Comparison of ENCODE assay signal across 14 cellular contexts in the genomic region with DNA sequence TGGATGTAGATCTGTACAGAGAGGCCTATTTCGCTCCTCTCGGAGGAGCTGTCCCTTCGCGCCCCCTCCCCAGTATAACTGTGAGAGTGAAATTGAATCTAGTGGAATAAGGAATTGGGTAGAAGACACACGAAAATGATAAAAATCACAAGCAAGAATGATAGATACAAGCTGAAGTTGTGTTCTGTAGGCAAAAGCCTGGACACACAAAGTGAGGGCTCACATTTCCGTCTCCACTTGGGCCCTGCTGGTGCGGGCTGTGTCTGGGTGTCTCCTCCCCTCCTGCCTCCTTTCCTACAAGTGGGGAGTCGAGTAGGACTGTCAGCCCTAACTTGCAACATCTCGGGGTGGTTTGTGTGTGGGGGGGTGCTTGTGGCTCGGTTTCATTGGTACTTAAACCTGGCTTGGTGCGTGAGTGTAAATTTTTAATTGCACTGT. TPM values are rescaled to one million over a fixed set of nuclear protein-coding genes. Genes with fewer than 3 reads are reported as not detected.
A peak's percentile ranks its signal among the peaks of the same experiment; 100 is the strongest.
DNase-seq lines count a peak whose midpoint lies in the region; ATAC-seq, FAIRE-seq and TF ChIP-seq lines count a peak whose summit lies in the region.
"Had no signal": no experiment of that assay in that cellular context is flagged by ENCODE, and none has a peak within 500 bp of the region (broad histone marks: within the 10 kb centered on the region; RNA-seq: fewer than 3 reads in every experiment).

No MANE protein-coding gene starts in this region.

- H3T11ph ChIP-seq in H9 (ENCODE audit: low read length) = no peak overlapping the region

- H3K23ac ChIP-seq in H9 (ENCODE audit: insufficient read length, low read depth, low read length) = no peak overlapping the region

- peaks cover 74% of the 10 kb centered on the region for H3K27me3 ChIP-seq in H9 (ENCODE audit: insufficient read depth, low read length)
- H3K27me3 ChIP-seq in neural progenitor cell = peaks cover 100% of the 10 kb centered on the region
- H3K27me3 ChIP-seq in pancreas = peaks cover 19 to 82% (median 50%) of the 10 kb centered on the region in 4 donors

- WGBS in H9 (ENCODE audit: extremely low coverage, insufficient read length, low lambda C conversion rate) = no CpG with 5 or more reads among the region's 11 CpGs
- 22 to 28% methylated on average over 11 of the region's 11 CpGs for WGBS in pancreas, 2 donors

- CTCF ChIA-PET in activated CD4-positive, alpha-beta memory T cell treated with anti-CD3 and anti-CD28 coated beads, Interleukin-2, amount 10 ng/mL, durations not matched to agents 7 days and 5 days (lab: Charles Lee) = interaction anchor here (2.0 kb wide), 1 partner anchor 10 kb away, joined by 5 read pairs; no protein-coding TSS in a partner anchor
- CTCF ChIA-PET in activated CD4-positive, alpha-beta memory T cell treated with anti-CD3 and anti-CD28 coated beads for 36 hours (lab: Charles Lee) = interaction anchor here (1.0 to 1.6 kb wide), 2 partner anchors 932 to 933 kb away, joined by 4 read pairs; no protein-coding TSS in a partner anchor

- H3K9ac ChIP-seq in H9 (ENCODE audit: extremely low read depth, insufficient read length, low read length) = no peak overlapping the region
- no peak overlapping the region for H3K9ac ChIP-seq in neural progenitor cell
- H3K9ac ChIP-seq: BLaER1 treated with 17β-estradiol and CSF1 and Interleukin-3, amounts not matched to agents 10 nM and 100 nM had no signal

- H4K20me1 ChIP-seq in H9 (ENCODE audit: control insufficient read depth, insufficient read depth, insufficient read length) (no peaks in the 10 kb centered on the region), neural progenitor cell (ENCODE audit: low read depth) (peaks cover 77% of the 10 kb centered on the region)

- H3F3A ChIP-seq in neural progenitor cell (ENCODE audit: low read depth) = peaks cover 71% of the 10 kb centered on the region

- no peak overlapping the region for H3K4ac ChIP-seq in H9 (ENCODE audit: low read depth, low read length)

- no peaks in the 10 kb centered on the region for H3K79me2 ChIP-seq in H9 (ENCODE audit: insufficient read depth, low read length)
- no peaks in the 10 kb centered on the region for H3K79me2 ChIP-seq in neural progenitor cell (ENCODE audit: low read depth)

- H3K27ac ChIP-seq in H9 (ENCODE audit: insufficient read length, low read depth, low read length) (no peak overlapping the region), neural progenitor cell (no peak overlapping the region), pancreas (no peak overlapping the region)
- H3K27ac ChIP-seq: adrenal gland; BLaER1 treated with 17β-estradiol and CSF1 and Interleukin-3, amounts not matched to agents 10 nM and 100 nM had no signal

- H3K4me3 Mint-ChIP-seq in activated CD4-positive, alpha-beta memory T cell treated with anti-CD3 and anti-CD28 coated beads, Interleukin-2, amount 10 ng/mL, durations not matched to agents 7 days and 5 days = no peak overlapping the region
- no peak overlapping the region for H3K4me3 Mint-ChIP-seq in activated CD4-positive, alpha-beta memory T cell treated with anti-CD3 and anti-CD28 coated beads for 36 hours
- H3K4me3 Mint-ChIP-seq in H9 = peak overlapping the region in 1 of 2 experiments; percentile 76; a peak in 3 of 5 replicates
- H3K4me3 Mint-ChIP-seq in brain = peak overlapping the region; percentile 66 to 84 (median 75)
- H3K4me3 Mint-ChIP-seq in neural progenitor cell = peak overlapping the region; percentile 81

- peak overlapping the region; percentile 37 for H3K4me3 ChIP-seq in neural progenitor cell
- H3K4me3 ChIP-seq in pancreas = no peak overlapping the region
- H3K4me3 ChIP-seq: adrenal gland had no signal

- no peak for DNase-seq in activated CD4-positive, alpha-beta memory T cell treated with anti-CD3 and anti-CD28 coated beads, Interleukin-2, amount 10 ng/mL, durations not matched to agents 7 days and 5 days
- DNase-seq in activated CD4-positive, alpha-beta memory T cell treated with anti-CD3 and anti-CD28 coated beads for 36 hours = no peak
- DNase-seq in H9 (peak; percentile 59), neural progenitor cell (ENCODE audit: low spot score) (peak; percentile 52), 8988T (no peak), putamen (ENCODE audit: low spot score) (no peak), pancreas (no peak)
- DNase-seq: NCI-H146, PC-3 had no signal

- H2BK5ac ChIP-seq in H9 (ENCODE audit: insufficient read length, low read length) = no peak overlapping the region

- H3K18ac ChIP-seq in H9 (ENCODE audit: insufficient read length, low read depth, low read length) = no peak overlapping the region

- no peaks in the 10 kb centered on the region for H3K9me3 Mint-ChIP-seq in activated CD4-positive, alpha-beta memory T cell treated with anti-CD3 and anti-CD28 coated beads, Interleukin-2, amount 10 ng/mL, durations not matched to agents 7 days and 5 days
- no peaks in the 10 kb centered on the region for H3K9me3 Mint-ChIP-seq in activated CD4-positive, alpha-beta memory T cell treated with anti-CD3 and anti-CD28 coated beads for 36 hours
- H3K9me3 Mint-ChIP-seq in H9 (peaks cover 0 to 13% of the 10 kb centered on the region in 2 experiments; a peak in 1 of 5 replicates), brain (peaks cover 0 to 3% (median 0%) of the 10 kb centered on the region in 5 experiments), neural progenitor cell (no peaks in the 10 kb centered on the region)

- H3K36me3 ChIP-seq in neural progenitor cell (no peaks in the 10 kb centered on the region), pancreas (no peaks in the 10 kb centered on the region)
- H3K36me3 ChIP-seq: adrenal gland; BLaER1 treated with 17β-estradiol and CSF1 and Interleukin-3, amounts not matched to agents 10 nM and 100 nM had no signal

- no peak overlapping the region for H2BK15ac ChIP-seq in H9 (ENCODE audit: low read depth, low read length)

- peak overlapping the region; percentile 38 for H3K27ac Mint-ChIP-seq in activated CD4-positive, alpha-beta memory T cell treated with anti-CD3 and anti-CD28 coated beads, Interleukin-2, amount 10 ng/mL, durations not matched to agents 7 days and 5 days
- H3K27ac Mint-ChIP-seq in activated CD4-positive, alpha-beta memory T cell treated with anti-CD3 and anti-CD28 coated beads for 36 hours = no peak overlapping the region
- H3K27ac Mint-ChIP-seq in H9 = no peak overlapping the region
- peak overlapping the region in 3 of 5 experiments; percentile 21 to 86 (median 65) for H3K27ac Mint-ChIP-seq in brain
- H3K27ac Mint-ChIP-seq in neural progenitor cell = no peak overlapping the region

- H2AK5ac ChIP-seq in H9 (ENCODE audit: insufficient read length, low read length) = no peak overlapping the region

- H3K27me3 Mint-ChIP-seq in activated CD4-positive, alpha-beta memory T cell treated with anti-CD3 and anti-CD28 coated beads, Interleukin-2, amount 10 ng/mL, durations not matched to agents 7 days and 5 days = peaks cover 86% of the 10 kb centered on the region
- H3K27me3 Mint-ChIP-seq in activated CD4-positive, alpha-beta memory T cell treated with anti-CD3 and anti-CD28 coated beads for 36 hours = peaks cover 75% of the 10 kb centered on the region
- H3K27me3 Mint-ChIP-seq in H9 (ENCODE audit: low read depth) = peaks cover 98% of the 10 kb centered on the region
- peaks cover 86% of the 10 kb centered on the region for H3K27me3 Mint-ChIP-seq in brain
- peaks cover 61% of the 10 kb centered on the region for H3K27me3 Mint-ChIP-seq in neural progenitor cell (ENCODE audit: insufficient read depth, low read depth)

- intact Hi-C loops in activated CD4-positive, alpha-beta memory T cell treated with anti-CD3 and anti-CD28 coated beads for 36 hours (cut with micrococcal nuclease) = loop anchor here (2.0 to 10.0 kb wide), 2 partner anchors 369 to 1801 kb away; a partner anchor contains a TSS
- intact Hi-C loops in pancreas (cut with DNase I) = no loop called here

- no peak overlapping the region for H2BK120ac ChIP-seq in H9 (ENCODE audit: low read depth, low read length, poor library complexity, severe bottlenecking)

- FAIRE-seq in pancreas (lab: Jason Lieb, UNC) = no peak
- FAIRE-seq: TTC549 had no signal

- H3K4me2 ChIP-seq in H9 (ENCODE audit: insufficient read depth, insufficient read length, low read length) (peak overlapping the region; percentile 20), neural progenitor cell (peak overlapping the region; percentile 82)

- H4K8ac ChIP-seq in H9 (replicated peaks; ENCODE audit: insufficient read length, low read depth, low read length) = no peak overlapping the region

- H3K79me1 ChIP-seq in H9 (ENCODE audit: insufficient read depth, low read depth, low read length, poor library complexity, severe bottlenecking) = no peaks in the 10 kb centered on the region

- no peak overlapping the region for H4K5ac ChIP-seq in H9 (ENCODE audit: insufficient read length, low read depth, low read length)

- H2BK20ac ChIP-seq in H9 (ENCODE audit: low read depth, low read length, poor library complexity, severe bottlenecking) = no peak overlapping the region

- no peak overlapping the region for H3K14ac ChIP-seq in H9 (ENCODE audit: insufficient read depth, low read length)

- POLR2A ChIA-PET in activated CD4-positive, alpha-beta memory T cell treated with anti-CD3 and anti-CD28 coated beads, Interleukin-2, amount 10 ng/mL, durations not matched to agents 7 days and 5 days (lab: Charles Lee) = interaction anchor here (1.1 kb wide), 1 partner anchor 9 kb away, joined by 4 read pairs; no protein-coding TSS in a partner anchor
- POLR2A ChIA-PET in activated CD4-positive, alpha-beta memory T cell treated with anti-CD3 and anti-CD28 coated beads for 36 hours (lab: Charles Lee) = interaction anchor here (1.1 kb wide), 2 partner anchors 10 to 555 kb away, joined by 3 read pairs; no protein-coding TSS in a partner anchor

- no peaks in the 10 kb centered on the region for H3K9me3 ChIP-seq in H9 (ENCODE audit: control insufficient read depth, low read depth, low read length)
- H3K9me3 ChIP-seq in neural progenitor cell (ENCODE audit: low read depth) = no peaks in the 10 kb centered on the region
- no peaks in the 10 kb centered on the region for H3K9me3 ChIP-seq in pancreas

- no peak overlapping the region for H3K56ac ChIP-seq in H9 (ENCODE audit: insufficient read length, low read depth, low read length)

- H2AFZ ChIP-seq in H9 (ENCODE audit: low read length) = no peak overlapping the region
- no peak overlapping the region for H2AFZ ChIP-seq in neural progenitor cell (replicated peaks)

- H2BK12ac ChIP-seq in H9 (ENCODE audit: insufficient read length, low read depth, low read length) = no peak overlapping the region

- peaks cover 37% of the 10 kb centered on the region for H3K4me1 Mint-ChIP-seq in activated CD4-positive, alpha-beta memory T cell treated with anti-CD3 and anti-CD28 coated beads, Interleukin-2, amount 10 ng/mL, durations not matched to agents 7 days and 5 days
- H3K4me1 Mint-ChIP-seq in activated CD4-positive, alpha-beta memory T cell treated with anti-CD3 and anti-CD28 coated beads for 36 hours (ENCODE audit: low read depth) = peaks cover 38% of the 10 kb centered on the region
- peaks cover 46 to 57% of the 10 kb centered on the region in 2 experiments for H3K4me1 Mint-ChIP-seq in H9
- H3K4me1 Mint-ChIP-seq in brain = peaks cover 61% of the 10 kb centered on the region
- peaks cover 53% of the 10 kb centered on the region for H3K4me1 Mint-ChIP-seq in neural progenitor cell

- TF ChIP-seq CTCF in H9 (conservative IDR thresholded peaks at IDR 0.05) = no peak
- no peak for TF ChIP-seq CTCF in brain (conservative IDR thresholded peaks at IDR 0.05)
- TF ChIP-seq CTCF in neural progenitor cell (IDR thresholded peaks at IDR 0.05) = no peak
- TF ChIP-seq CTCF in pancreas (IDR thresholded peaks at IDR 0.05) = no peak

- no peaks in the 10 kb centered on the region; the same call in 1 of the 2 replicates for H3K4me1 ChIP-seq in H9 (ENCODE audit: insufficient read depth, low read length)
- H3K4me1 ChIP-seq in neural progenitor cell = peaks cover 45% of the 10 kb centered on the region
- H3K4me1 ChIP-seq in pancreas = peaks cover 0 to 10% (median 0%) of the 10 kb centered on the region in 3 donors

- peaks cover 6% of the 10 kb centered on the region for H3K36me3 Mint-ChIP-seq in activated CD4-positive, alpha-beta memory T cell treated with anti-CD3 and anti-CD28 coated beads, Interleukin-2, amount 10 ng/mL, durations not matched to agents 7 days and 5 days (ENCODE audit: low read depth)
- no peaks in the 10 kb centered on the region for H3K36me3 Mint-ChIP-seq in activated CD4-positive, alpha-beta memory T cell treated with anti-CD3 and anti-CD28 coated beads for 36 hours
- H3K36me3 Mint-ChIP-seq in H9 (ENCODE audit: insufficient read depth in 1 of 3, low read depth in 3 of 3) (peaks cover 0 to 3% (median 0%) of the 10 kb centered on the region in 3 experiments; a peak in 1 of 7 replicates), brain (peaks cover 6% of the 10 kb centered on the region), neural progenitor cell (no peaks in the 10 kb centered on the region)

- H3K23me2 ChIP-seq in H9 (ENCODE audit: insufficient read length, low read depth, low read length, poor library complexity, severe bottlenecking) = peaks cover 26% of the 10 kb centered on the region

- no peak overlapping the region for H4K91ac ChIP-seq in H9 (ENCODE audit: insufficient read length, low read depth, low read length)

- ATAC-seq in pancreas = no peak
- ATAC-seq: PC-3 had no signal

RNA-seq across cellular contexts. Expression of a gene that starts 0.5 kb away (rescaled TPM):
- not detected for total RNA-seq in activated CD4-positive, alpha-beta memory T cell treated with anti-CD3 and anti-CD28 coated beads, Interleukin-2, amount 10 ng/mL, durations not matched to agents 7 days and 5 days
- not detected for total RNA-seq in activated CD4-positive, alpha-beta memory T cell treated with anti-CD3 and anti-CD28 coated beads for 36 hours
- total RNA-seq in H9 (2021) = not detected in 2 replicates
- 0.61 TPM for polyA plus RNA-seq in brain (ENCODE audit: insufficient read depth, low read depth, low replicate concordance)
- not detected in 2 replicates for total RNA-seq in neural progenitor cell (ENCODE audit: low replicate concordance)
- total RNA-seq in pancreas = not detected
- polyA plus RNA-seq in pancreas = under 1 TPM in 1 of 2 donors, not detected in 1; 0.02 TPM
- total RNA-seq: adrenal gland, mucosa of gallbladder, PC-3 had no signal
- polyA plus RNA-seq: adrenal gland had no signal

Comparison
In these comparisons a context has a peak if more than half of its experiments do, and no peak if none do; other contexts are left out.
1. H3K27ac Mint-ChIP-seq: peak in activated CD4-positive, alpha-beta memory T cell treated with anti-CD3 and anti-CD28 coated beads, Interleukin-2, amount 10 ng/mL, durations not matched to agents 7 days and 5 days (single experiment) and brain (3 of 5); none in activated CD4-positive, alpha-beta memory T cell treated with anti-CD3 and anti-CD28 coated beads for 36 hours (single experiment), H9 (0 of 3) and neural progenitor cell (single experiment).
2. DNase-seq: peak in H9 (single experiment) and neural progenitor cell (single experiment); none in activated CD4-positive, alpha-beta memory T cell treated with anti-CD3 and anti-CD28 coated beads, Interleukin-2, amount 10 ng/mL, durations not matched to agents 7 days and 5 days (single experiment), activated CD4-positive, alpha-beta memory T cell treated with anti-CD3 and anti-CD28 coated beads for 36 hours (single experiment), 8988T (single experiment), putamen (single experiment) and pancreas (0 of 6).
3. H3K4me3 Mint-ChIP-seq: peak in brain (5 of 5) and neural progenitor cell (single experiment); none in activated CD4-positive, alpha-beta memory T cell treated with anti-CD3 and anti-CD28 coated beads, Interleukin-2, amount 10 ng/mL, durations not matched to agents 7 days and 5 days (single experiment) and activated CD4-positive, alpha-beta memory T cell treated with anti-CD3 and anti-CD28 coated beads for 36 hours (single experiment).